ENCODE assay signal across 11 cellular contexts in the genomic region with DNA sequence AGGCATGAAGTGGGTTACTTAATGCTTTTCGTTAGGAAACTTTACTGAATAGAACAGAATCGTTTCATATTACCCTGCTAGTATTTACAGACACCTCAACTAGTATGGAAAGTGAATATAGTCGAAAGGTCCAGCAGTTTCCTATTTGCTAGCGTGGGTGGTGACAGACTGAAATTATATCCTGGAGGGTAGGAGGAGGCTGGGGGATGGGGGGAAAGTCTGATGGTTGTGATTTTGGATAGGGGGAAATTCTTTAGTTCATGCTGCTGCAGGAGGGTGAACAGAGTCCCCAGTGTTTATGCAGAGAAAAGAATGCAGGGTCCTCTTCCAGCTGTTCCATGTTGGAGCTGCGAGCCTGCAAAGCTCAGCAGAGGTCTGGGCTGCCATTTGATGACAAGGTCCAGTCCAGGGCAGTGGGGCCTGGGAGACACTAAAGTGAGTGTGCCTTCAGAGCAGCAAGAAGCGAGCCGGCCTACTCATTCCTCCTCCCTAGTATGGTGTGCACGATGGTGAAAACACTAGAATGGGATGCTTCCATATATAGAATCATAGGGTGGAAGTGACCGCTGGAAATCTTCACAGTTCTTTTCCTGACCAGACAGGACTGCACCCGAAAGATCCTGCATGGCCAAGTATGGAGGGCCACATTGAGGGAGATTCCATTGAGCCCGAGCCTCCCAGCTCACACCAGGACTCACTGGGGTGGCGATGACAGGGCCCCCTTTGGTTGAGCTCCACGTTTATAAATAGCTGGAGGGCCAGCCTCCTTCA. TPM values are rescaled to one million over a fixed set of nuclear protein-coding genes. Genes with fewer than 3 reads are reported as not detected.
DNase-seq lines count a peak whose midpoint lies in the region; ATAC-seq, FAIRE-seq and TF ChIP-seq lines count a peak whose summit lies in the region.
"Had no signal": no experiment of that assay in that cellular context is flagged by ENCODE, and none has a peak within 500 bp of the region (broad histone marks: within the 10 kb centered on the region; RNA-seq: fewer than 3 reads in every experiment).

No MANE protein-coding gene starts in this region.

- TF ChIP-seq CTCF in AG04449 (IDR thresholded peaks at IDR 0.05; ENCODE audit: insufficient read depth, low read length, missing control alignments) (no peak), endothelial cell (IDR thresholded peaks at IDR 0.05; ENCODE audit: unreplicated experiment) (no peak)

- H3K27me3 ChIP-seq in mucosa of rectum (ENCODE audit: control insufficient read depth in 2 of 2, insufficient read depth in 2 of 2, low read length in 2 of 2): no peaks in the 10 kb centered on the region

- H3K4me3 ChIP-seq in AG04449 (ENCODE audit: low read depth, low read length) (peak overlapping the region; percentile 76), mucosa of rectum (ENCODE audit: low read length in 2 of 2) (peak overlapping the region; percentile 7 to 49)

- H3K4me1 Mint-ChIP-seq in endothelial cell (ENCODE audit: unreplicated experiment): peaks cover 15% of the 10 kb centered on the region

- TF ChIP-seq POLR2A in H54 (IDR thresholded peaks at IDR 0.05; ENCODE audit: low read depth, low read length): no peak

- no peaks in the 10 kb centered on the region for H3K9me3 Mint-ChIP-seq in endothelial cell (ENCODE audit: unreplicated experiment)

- ATAC-seq in GM21619 (IDR thresholded peaks at IDR 0.05; ENCODE audit: unreplicated experiment) (no peak), HG02973 (IDR thresholded peaks at IDR 0.05; ENCODE audit: unreplicated experiment) (no peak), HG03108 (IDR thresholded peaks at IDR 0.05; ENCODE audit: unreplicated experiment) (no peak)

- no peaks in the 10 kb centered on the region for H3K36me3 ChIP-seq in mucosa of rectum (ENCODE audit: control insufficient read depth in 2 of 2, insufficient read depth in 2 of 2, low read length in 2 of 2)

- H3K9ac ChIP-seq in mucosa of rectum (ENCODE audit: low read depth in 1 of 2, low read length in 2 of 2): no peak overlapping the region
- H3K9ac ChIP-seq: parathyroid adenoma had no signal

- peak overlapping the region; percentile 56 for H3K4me3 Mint-ChIP-seq in endothelial cell (ENCODE audit: unreplicated experiment)

- peaks cover 16 to 18% of the 10 kb centered on the region in 2 donors for H3K4me1 ChIP-seq in mucosa of rectum (ENCODE audit: control insufficient read depth in 2 of 2, insufficient read depth in 2 of 2, low read length in 2 of 2)

- CTCF ChIA-PET in AG04449 (lab: Yijun Ruan, JAX): interaction anchor here (0.5 to 10.1 kb wide), 7 partner anchors 13 to 206 kb away, joined by 3 to 247 read pairs (median 5); no protein-coding TSS in a partner anchor

- no peaks in the 10 kb centered on the region for H3K9me3 ChIP-seq in mucosa of rectum (ENCODE audit: control insufficient read depth in 2 of 2, low read length in 2 of 2)

- peaks cover 8% of the 10 kb centered on the region for H3K27me3 Mint-ChIP-seq in endothelial cell (ENCODE audit: unreplicated experiment)

- DNase-seq in AG04449 (ENCODE audit: low read depth, low spot score) (no peak), LHCN-M2 (ENCODE audit: low read depth) (peak; percentile 31), endothelial cell (ENCODE audit: low spot score) (no peak), H54 (ENCODE audit: insufficient read length, low spot score) (no peak)
- DNase-seq: activated CD4-positive, alpha-beta memory T cell treated with anti-CD3 and anti-CD28 coated beads, Interleukin-2, amount 10 ng/mL, durations not matched to agents 7 days and 5 days had no signal

- H3K27ac ChIP-seq in mucosa of rectum (ENCODE audit: low read depth in 2 of 2, low read length in 2 of 2): peak overlapping the region; percentile 21 to 60
- H3K27ac ChIP-seq: parathyroid adenoma had no signal

- H3K36me3 Mint-ChIP-seq in endothelial cell (ENCODE audit: low read depth, unreplicated experiment): peaks cover 7% of the 10 kb centered on the region

- no peak overlapping the region for H3K27ac Mint-ChIP-seq in endothelial cell (ENCODE audit: unreplicated experiment)
- H3K27ac Mint-ChIP-seq: activated CD4-positive, alpha-beta memory T cell treated with anti-CD3 and anti-CD28 coated beads, Interleukin-2, amount 10 ng/mL, durations not matched to agents 7 days and 5 days had no signal

- FAIRE-seq in H54 (lab: Jason Lieb, UNC): no peak
- FAIRE-seq: G401.6 had no signal

- POLR2A ChIA-PET in AG04449 (lab: Yijun Ruan, JAX): interaction anchor here (0.6 to 4.2 kb wide), 8 partner anchors 23 to 205 kb away, joined by 3 to 67 read pairs (median 3); no protein-coding TSS in a partner anchor

RNA-seq across cellular contexts. Expression of gene SAMD4A, which starts 2.1 kb away (rescaled TPM):
- 9.2 and 12.3 TPM in 2 replicates for total RNA-seq in LHCN-M2 (2014; rRNA removed)
- polyA plus RNA-seq in LHCN-M2 (2012): 8.9 TPM
- 9.2 TPM for total RNA-seq in endothelial cell (ENCODE audit: unreplicated experiment)

RNA-seq across cellular contexts. Expression of gene CGRRF1, which starts 59.3 kb away (rescaled TPM):
- 9.3 and 14.5 TPM in 2 replicates for total RNA-seq in LHCN-M2 (2014; rRNA removed)
- 10.8 TPM for polyA plus RNA-seq in LHCN-M2 (2012)
- total RNA-seq in endothelial cell (ENCODE audit: unreplicated experiment): 31.1 TPM
